ENCODE assay signal across 22 cellular contexts in the genomic region with DNA sequence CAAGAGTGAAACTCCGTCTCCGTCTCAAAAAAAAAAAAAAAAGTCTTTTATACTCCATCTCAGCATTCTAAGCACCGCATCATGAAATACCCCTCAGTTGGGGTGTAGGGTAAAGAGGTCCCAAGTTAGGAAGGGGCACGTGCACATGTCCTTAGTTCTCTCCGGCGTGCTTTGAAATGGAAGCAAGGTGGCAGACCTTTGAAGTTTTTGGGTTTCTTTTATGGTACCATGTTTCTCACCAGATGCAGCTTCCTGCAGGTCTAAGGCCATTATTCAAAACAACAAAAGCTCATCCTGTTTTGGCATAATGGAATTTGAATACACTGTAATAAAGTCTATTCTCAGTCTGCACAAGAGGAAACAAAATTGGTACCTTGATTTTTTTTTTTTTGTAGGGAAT. TPM values are rescaled to one million over a fixed set of nuclear protein-coding genes. Genes with fewer than 3 reads are reported as not detected.
DNase-seq lines count a peak whose midpoint lies in the region; ATAC-seq and TF ChIP-seq lines count a peak whose summit lies in the region.
"Had no signal": no experiment of that assay in that cellular context is flagged by ENCODE, and none has a peak within 500 bp of the region (broad histone marks: within the 10 kb centered on the region; RNA-seq: fewer than 3 reads in every experiment).

No MANE protein-coding gene starts in this region.

- BruUV-seq in OCI-LY7 (replicated peaks; lab: Mats Ljungman, UMichigan) = no TSS peak

- DNase-seq in activated naive CD4-positive, alpha-beta T cell treated with anti-CD3 and anti-CD28 coated beads, Interleukin-2, amount 50 U/mL, for 72 hours (ENCODE audit: low spot score in 2 of 2) = no peak
- no peak for DNase-seq in activated naive CD4-positive, alpha-beta T cell treated with Interleukin-2 at 50 U/mL for 16 hours
- DNase-seq in OCI-LY7 (ENCODE audit: low spot score) (peak; percentile 51), dermis microvascular lymphatic vessel endothelial cell (ENCODE audit: low read depth in 2 of 2) (peak; percentile 14 to 41), D341Med (ENCODE audit: low spot score) (no peak), NCI-H510A (lab: John Stamatoyannopoulos, UW) (no peak)
- DNase-seq: DMS153; KG1; NCI-H1092 treated with DMSO at 0.1 percent for 48 hours; NCI-H146; NCI-H2029 treated with DMSO at 0.1 percent for 48 hours; NCI-H226; NCI-H524; NCI-H774; NK-92 treated with Interleukin-12 subunit alpha and Interleukin-12 subunit beta, amount 100 ng/mL, for 24 hours had no signal

- H3K4me2 ChIP-seq in OCI-LY7 (ENCODE audit: low read length) = peak overlapping the region; percentile 68
- H3K4me2 ChIP-seq: A549 had no signal

- intact Hi-C loops in OCI-LY7 (cut with micrococcal nuclease; ENCODE audit: unreplicated experiment) = no loop called here

- peak overlapping the region; percentile 57 for H3K27ac ChIP-seq in OCI-LY7 (ENCODE audit: low read depth, low read length, poor library complexity, severe bottlenecking)
- H3K27ac ChIP-seq: A549 had no signal

- H2AFZ ChIP-seq in OCI-LY7 (ENCODE audit: low read length) = no peak overlapping the region

- H3K9me3 ChIP-seq in OCI-LY7 (ENCODE audit: low read length) = no peaks in the 10 kb centered on the region
- H3K9me3 ChIP-seq: A549 had no signal

- no peaks in the 10 kb centered on the region for H3K9me2 ChIP-seq in OCI-LY7 (ENCODE audit: insufficient read depth, low read length)

- no peak for ATAC-seq in activated naive CD4-positive, alpha-beta T cell treated with anti-CD3 and anti-CD28 coated beads, Interleukin-2, amount 50 U/mL, for 72 hours
- ATAC-seq in GM21825 (IDR thresholded peaks at IDR 0.05; ENCODE audit: unreplicated experiment) = no peak
- ATAC-seq: A549, HCT116, Panc1, SK-N-SH treated with all-trans-retinoic acid at 6 μM for 48 hours had no signal

- peaks cover 20 to 25% of the 10 kb centered on the region in 2 donors for H3K36me3 Mint-ChIP-seq in activated naive CD4-positive, alpha-beta T cell treated with anti-CD3 and anti-CD28 coated beads, Interleukin-2, amount 50 U/mL, for 72 hours

- peaks cover 90% of the 10 kb centered on the region for H3K36me3 ChIP-seq in OCI-LY7 (ENCODE audit: insufficient read depth, low read length)

- POLR2A ChIA-PET in OCI-LY7 (lab: Charles Lee) = interaction anchor here (0.5 to 0.8 kb wide), 2 partner anchors 8 to 19 kb away, joined by 3 read pairs; no protein-coding TSS in a partner anchor

- peak overlapping the region; percentile 40 for H3K4me3 ChIP-seq in OCI-LY7 (ENCODE audit: low read depth, low read length, poor library complexity, severe bottlenecking)
- H3K4me3 ChIP-seq: A549 had no signal

- H3K4me1 ChIP-seq in OCI-LY7 (ENCODE audit: insufficient read depth, low read length, poor library complexity, severe bottlenecking) = peaks cover 22% of the 10 kb centered on the region
- H3K4me1 ChIP-seq: A549 had no signal

- peaks cover 47% of the 10 kb centered on the region; the same call in 1 of the 2 replicates for H3K79me2 ChIP-seq in OCI-LY7 (ENCODE audit: insufficient read depth, low read depth, low read length)

- no peaks in the 10 kb centered on the region; the same call in none of the 2 replicates for H4K20me1 ChIP-seq in OCI-LY7 (ENCODE audit: insufficient read depth, low read length)

- TF ChIP-seq CTCF in OCI-LY7 (conservative IDR thresholded peaks at IDR 0.05; ENCODE audit: low read length) = no peak

- peak overlapping the region; percentile 32 to 61 for H3K27ac Mint-ChIP-seq in activated naive CD4-positive, alpha-beta T cell treated with anti-CD3 and anti-CD28 coated beads, Interleukin-2, amount 50 U/mL, for 72 hours
- H3K27ac Mint-ChIP-seq: B cell, CD14-positive monocyte had no signal

- CTCF ChIA-PET in OCI-LY7 (lab: Charles Lee; ENCODE audit: unreplicated experiment) = interaction anchor here (0.5 kb wide), 1 partner anchor 215 kb away, joined by 3 read pairs; no protein-coding TSS in a partner anchor

- H3K9me3 Mint-ChIP-seq in activated naive CD4-positive, alpha-beta T cell treated with anti-CD3 and anti-CD28 coated beads, Interleukin-2, amount 50 U/mL, for 72 hours = no peaks in the 10 kb centered on the region

RNA-seq across cellular contexts. Expression of a gene that starts 9.6 kb away (rescaled TPM):
- 10 to 100 TPM; 31.0 to 38.6 TPM for total RNA-seq in activated naive CD4-positive, alpha-beta T cell treated with anti-CD3 and anti-CD28 coated beads, Interleukin-2, amount 50 U/mL, for 72 hours
- 37.6 and 54.0 TPM in 2 replicates for total RNA-seq in OCI-LY7 (2014; rRNA removed; shearing (Covaris generic))
- total RNA-seq in OCI-LY7 (2022) = 47.5 and 54.4 TPM in 2 replicates
- total RNA-seq in dermis microvascular lymphatic vessel endothelial cell = 26.8 and 37.6 TPM in 2 replicates

RNA-seq across cellular contexts. Expression of a gene that starts 9.7 kb away (rescaled TPM):
- 100 to 1,000 TPM; 397 to 558 TPM for total RNA-seq in activated naive CD4-positive, alpha-beta T cell treated with anti-CD3 and anti-CD28 coated beads, Interleukin-2, amount 50 U/mL, for 72 hours
- total RNA-seq in OCI-LY7 (2014; rRNA removed; shearing (Covaris generic)) = 569 and 633 TPM in 2 replicates
- 542 and 581 TPM in 2 replicates for total RNA-seq in OCI-LY7 (2022)
- total RNA-seq in dermis microvascular lymphatic vessel endothelial cell = 474 and 506 TPM in 2 replicates

RNA-seq across cellular contexts. Expression of a gene that starts 38.9 kb away (rescaled TPM):
- total RNA-seq in activated naive CD4-positive, alpha-beta T cell treated with anti-CD3 and anti-CD28 coated beads, Interleukin-2, amount 50 U/mL, for 72 hours = 1 to 10 TPM in 1 of 2 donors, under 1 TPM in 1; 0.46 to 1.4 TPM
- 6.8 and 12.1 TPM in 2 replicates for total RNA-seq in OCI-LY7 (2014; rRNA removed; shearing (Covaris generic))
- 7.5 and 9.7 TPM in 2 replicates for total RNA-seq in OCI-LY7 (2022)
- 3.7 and 9.6 TPM in 2 replicates for total RNA-seq in dermis microvascular lymphatic vessel endothelial cell

Comparison
In these comparisons a context has a peak if more than half of its experiments do, and no peak if none do; other contexts are left out.
1. DNase-seq: peak in OCI-LY7 (single experiment) and dermis microvascular lymphatic vessel endothelial cell (2 of 2); none in activated naive CD4-positive, alpha-beta T cell treated with anti-CD3 and anti-CD28 coated beads, Interleukin-2, amount 50 U/mL, for 72 hours (0 of 2), activated naive CD4-positive, alpha-beta T cell treated with Interleukin-2 at 50 U/mL for 16 hours (single experiment), D341Med (single experiment) and NCI-H510A (single experiment).